ENCODE assay signal across 11 cellular contexts in the genomic region with DNA sequence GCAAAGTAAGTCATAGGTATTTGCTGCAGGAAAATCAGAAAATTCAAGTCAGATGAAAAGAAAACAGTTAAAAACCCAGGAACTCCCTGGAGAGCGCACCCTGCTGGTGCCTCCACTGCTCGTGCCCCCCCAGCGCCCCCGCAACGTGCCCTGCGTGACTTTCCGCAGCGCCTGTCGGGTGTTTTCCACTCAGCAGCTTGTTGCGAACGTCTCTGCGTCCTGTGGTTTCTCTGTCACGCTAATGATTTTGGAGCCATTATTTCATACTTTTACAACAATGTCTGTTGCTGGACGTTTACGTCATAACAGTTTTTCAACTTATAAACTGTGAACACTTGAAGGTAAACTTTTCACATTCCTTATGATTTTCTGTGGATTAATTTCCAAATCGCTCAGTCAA. TPM values are rescaled to one million over a fixed set of nuclear protein-coding genes. Genes with fewer than 3 reads are reported as not detected.
DNase-seq lines count a peak whose midpoint lies in the region; ATAC-seq, FAIRE-seq and TF ChIP-seq lines count a peak whose summit lies in the region.
"Had no signal": no experiment of that assay in that cellular context is flagged by ENCODE, and none has a peak within 500 bp of the region (broad histone marks: within the 10 kb centered on the region; RNA-seq: fewer than 3 reads in every experiment).

No MANE protein-coding gene starts in this region.

- H3K36me3 ChIP-seq in K562 (ENCODE audit: control insufficient read depth, insufficient read depth, low read length): peaks cover 13% of the 10 kb centered on the region; the same call in 1 of the 3 replicates

- no peak overlapping the region for H2AFZ ChIP-seq in K562 (ENCODE audit: low read depth, low read length)

- no peak overlapping the region for H3K4me3 ChIP-seq in K562

- no peak for FAIRE-seq in K562 (lab: Jason Lieb, UNC)
- FAIRE-seq: endothelial cell of umbilical vein had no signal

- POLR2A ChIA-PET in activated CD4-positive, alpha-beta memory T cell treated with anti-CD3 and anti-CD28 coated beads for 36 hours (lab: Charles Lee): no interaction called here
- POLR2A ChIA-PET in activated CD4-positive, alpha-beta memory T cell treated with anti-CD3 and anti-CD28 coated beads, Interleukin-2, amount 10 ng/mL, durations not matched to agents 7 days and 5 days (lab: Charles Lee): no interaction called here
- POLR2A ChIA-PET in K562 (lab: Yijun Ruan, JAX): no interaction called here

- H3K4me3 Mint-ChIP-seq in activated CD4-positive, alpha-beta memory T cell treated with anti-CD3 and anti-CD28 coated beads for 36 hours: no peak overlapping the region
- H3K4me3 Mint-ChIP-seq in activated CD4-positive, alpha-beta memory T cell treated with anti-CD3 and anti-CD28 coated beads, Interleukin-2, amount 10 ng/mL, durations not matched to agents 7 days and 5 days: no peak overlapping the region
- H3K4me3 Mint-ChIP-seq in osteocyte (ENCODE audit: unreplicated experiment): no peak overlapping the region

- no peaks in the 10 kb centered on the region for H3K9me3 Mint-ChIP-seq in activated CD4-positive, alpha-beta memory T cell treated with anti-CD3 and anti-CD28 coated beads for 36 hours
- no peaks in the 10 kb centered on the region for H3K9me3 Mint-ChIP-seq in activated CD4-positive, alpha-beta memory T cell treated with anti-CD3 and anti-CD28 coated beads, Interleukin-2, amount 10 ng/mL, durations not matched to agents 7 days and 5 days
- H3K9me3 Mint-ChIP-seq in osteocyte (ENCODE audit: unreplicated experiment): no peaks in the 10 kb centered on the region

- H3K27ac Mint-ChIP-seq in activated CD4-positive, alpha-beta memory T cell treated with anti-CD3 and anti-CD28 coated beads for 36 hours: no peak overlapping the region
- no peak overlapping the region for H3K27ac Mint-ChIP-seq in activated CD4-positive, alpha-beta memory T cell treated with anti-CD3 and anti-CD28 coated beads, Interleukin-2, amount 10 ng/mL, durations not matched to agents 7 days and 5 days
- no peak overlapping the region for H3K27ac Mint-ChIP-seq in osteocyte (ENCODE audit: unreplicated experiment)

- 61% methylated on average over 15 of the region's 16 CpGs for WGBS in K562 (ENCODE audit: insufficient coverage, low coverage, missing lambda C conversion rate)

- H3K9me1 ChIP-seq in K562 (ENCODE audit: control insufficient read depth, insufficient read depth, low read length): no peaks in the 10 kb centered on the region

- intact Hi-C loops in activated CD4-positive, alpha-beta memory T cell treated with anti-CD3 and anti-CD28 coated beads for 36 hours (cut with micrococcal nuclease): no loop called here
- intact Hi-C loops in K562 (cut with micrococcal nuclease): no loop called here

- CTCF ChIA-PET in activated CD4-positive, alpha-beta memory T cell treated with anti-CD3 and anti-CD28 coated beads for 36 hours (lab: Charles Lee): no interaction called here
- CTCF ChIA-PET in activated CD4-positive, alpha-beta memory T cell treated with anti-CD3 and anti-CD28 coated beads, Interleukin-2, amount 10 ng/mL, durations not matched to agents 7 days and 5 days (lab: Charles Lee): no interaction called here
- CTCF ChIA-PET in K562 (lab: Yijun Ruan, JAX; ENCODE audit: low intra/inter-chr PET ratio): no interaction called here

- BruUV-seq in K562 (replicated peaks; lab: Mats Ljungman, UMichigan): no TSS peak

- peak; percentile 37 for DNase-seq in activated CD4-positive, alpha-beta memory T cell treated with anti-CD3 and anti-CD28 coated beads for 36 hours
- DNase-seq in activated CD4-positive, alpha-beta memory T cell treated with anti-CD3 and anti-CD28 coated beads, Interleukin-2, amount 10 ng/mL, durations not matched to agents 7 days and 5 days: no peak
- no peak for DNase-seq in K562 (ENCODE audit: extremely low read depth in 1 of 4, low spot score in 3 of 4)
- DNase-seq in osteocyte (ENCODE audit: extremely low spot score, unreplicated experiment): no peak
- DNase-seq in cortex of kidney (lab: John Stamatoyannopoulos, UW): no peak
- DNase-seq in middle frontal gyrus (ENCODE audit: extremely low spot score, low spot score): no peak
- DNase-seq: ACHN; stimulated activated CD4-positive, alpha-beta T cell treated with anti-CD3 and anti-CD28 coated beads, Interleukin-12 subunit alpha, Interleukin-12 subunit beta, amount 100 ng/mL, for 4 hours had no signal

- H4K20me1 ChIP-seq in K562 (replicated peaks; ENCODE audit: control insufficient read depth, insufficient read depth, low read length): 0 out of 2 replicates have a peak, but pooled peaks cover 3% of the 10 kb centered on the region

- ATAC-seq in K562 (no peak), HG03039 (IDR thresholded peaks at IDR 0.05; ENCODE audit: unreplicated experiment) (no peak)

- TF ChIP-seq CTCF in LNCAP (IDR thresholded peaks at IDR 0.05): peak; percentile 26; the same call in 1 of the 2 replicates
- TF ChIP-seq CTCF in K562 (IDR thresholded peaks at IDR 0.05 in 2 of 3, conservative IDR thresholded peaks at IDR 0.05 in 1 of 3; ENCODE audit: insufficient read depth in 2 of 3, low read depth in 1 of 3, low read length in 3 of 3): peak; percentile 29 to 44 (median 31); a peak in 3 of 6 replicates
- peak; percentile 20 for TF ChIP-seq CTCF in osteocyte (IDR thresholded peaks at IDR 0.05)

- TF ChIP-seq EP300 in K562 (IDR thresholded peaks at IDR 0.05; ENCODE audit: low read length): no peak

- peaks cover 34% of the 10 kb centered on the region for H3K4me1 Mint-ChIP-seq in activated CD4-positive, alpha-beta memory T cell treated with anti-CD3 and anti-CD28 coated beads for 36 hours (ENCODE audit: low read depth)
- H3K4me1 Mint-ChIP-seq in activated CD4-positive, alpha-beta memory T cell treated with anti-CD3 and anti-CD28 coated beads, Interleukin-2, amount 10 ng/mL, durations not matched to agents 7 days and 5 days: peaks cover 50% of the 10 kb centered on the region
- peaks cover 9% of the 10 kb centered on the region for H3K4me1 Mint-ChIP-seq in osteocyte (ENCODE audit: unreplicated experiment)

- no peak for TF ChIP-seq RAD21 in K562 (CRISPR knock-in tag; conservative IDR thresholded peaks at IDR 0.05 in 1 of 2, IDR thresholded peaks at IDR 0.05 in 1 of 2)

- H3K36me3 Mint-ChIP-seq in activated CD4-positive, alpha-beta memory T cell treated with anti-CD3 and anti-CD28 coated beads for 36 hours: peaks cover 13% of the 10 kb centered on the region
- peaks cover 23% of the 10 kb centered on the region for H3K36me3 Mint-ChIP-seq in activated CD4-positive, alpha-beta memory T cell treated with anti-CD3 and anti-CD28 coated beads, Interleukin-2, amount 10 ng/mL, durations not matched to agents 7 days and 5 days (ENCODE audit: low read depth)
- H3K36me3 Mint-ChIP-seq in osteocyte (ENCODE audit: unreplicated experiment): peaks cover 6% of the 10 kb centered on the region

- no peak overlapping the region for H3K27ac ChIP-seq in K562 (ENCODE audit: extremely low read depth, low read depth, low read length)

- no peak overlapping the region for H3K4me2 ChIP-seq in K562 (ENCODE audit: insufficient read depth, low read length)

- H3K9me3 ChIP-seq in K562 (replicated peaks; ENCODE audit: control insufficient read depth, insufficient read depth, low read depth, low read length): no peaks in the 10 kb centered on the region

- TF ChIP-seq POLR2A in K562 (conservative IDR thresholded peaks at IDR 0.05): no peak

- no peaks in the 10 kb centered on the region for H3K27me3 Mint-ChIP-seq in activated CD4-positive, alpha-beta memory T cell treated with anti-CD3 and anti-CD28 coated beads for 36 hours
- H3K27me3 Mint-ChIP-seq in activated CD4-positive, alpha-beta memory T cell treated with anti-CD3 and anti-CD28 coated beads, Interleukin-2, amount 10 ng/mL, durations not matched to agents 7 days and 5 days: no peaks in the 10 kb centered on the region
- no peaks in the 10 kb centered on the region for H3K27me3 Mint-ChIP-seq in osteocyte (ENCODE audit: unreplicated experiment)

- H3K4me1 ChIP-seq in K562 (replicated peaks in 1 of 2; ENCODE audit: control insufficient read depth in 2 of 2, insufficient read depth in 2 of 2, low read length in 2 of 2): peaks cover 4 to 25% of the 10 kb centered on the region in 2 experiments; a peak in 4 of 5 replicates

- no peaks in the 10 kb centered on the region for H3K27me3 ChIP-seq in K562 (ENCODE audit: control insufficient read depth in 2 of 2, insufficient read depth in 2 of 2, low read length in 2 of 2)

- in situ Hi-C loops in K562 (cut with MboI): loop anchor here (5.0 kb wide), 1 partner anchor 156 kb away; no protein-coding TSS in a partner anchor

- H3K79me2 ChIP-seq in K562 (ENCODE audit: control insufficient read depth, insufficient read depth, low read length): no peaks in the 10 kb centered on the region; the same call in 2 of the 3 replicates

- H3K9ac ChIP-seq in K562 (ENCODE audit: insufficient read depth in 1 of 2, low read depth in 2 of 2, low read length in 2 of 2): no peak overlapping the region

RNA-seq across cellular contexts. Expression of a gene that starts 5.0 kb away (rescaled TPM):
- 10 to 100 TPM; 29.8 to 30.7 TPM for total RNA-seq in activated CD4-positive, alpha-beta memory T cell treated with anti-CD3 and anti-CD28 coated beads for 36 hours
- total RNA-seq in activated CD4-positive, alpha-beta memory T cell treated with anti-CD3 and anti-CD28 coated beads, Interleukin-2, amount 10 ng/mL, durations not matched to agents 7 days and 5 days: 10 to 100 TPM; 50.0 to 51.2 TPM
- 25.0 and 46.1 TPM in 2 replicates for total RNA-seq in K562 (2011; cell fraction: chromatin; rRNA removed; ENCODE audit: low replicate concordance)
- 45.8 and 49.4 TPM in 2 replicates for total RNA-seq in K562 (2011; cell fraction: nucleolus; rRNA removed)
- total RNA-seq in K562 (2011; cell fraction: nucleoplasm; rRNA removed): 32.0 and 37.3 TPM in 2 replicates
- 25.3 and 33.2 TPM in 2 replicates for total RNA-seq in K562 (2014; rRNA removed)
- total RNA-seq in K562 (2014; rRNA removed; fragmentation: Illumina TruSeq; extraction: Trizol): 4.9 and 6.3 TPM in 2 replicates
- total RNA-seq in K562 (2015; rRNA removed; fragmentation: Illumina TruSeq; extraction: Trizol): 10.1 and 10.7 TPM in 2 replicates
- total RNA-seq in K562 (2021): 19.5 and 19.8 TPM in 2 replicates
- polyA plus RNA-seq in K562 (2011; rRNA removed): 8.8 and 12.4 TPM in 2 replicates
- 12.4 and 16.3 TPM in 2 replicates for polyA plus RNA-seq in K562 (2011; cell fraction: cytosol; rRNA removed)
- 34.7 and 37.7 TPM in 2 replicates for polyA plus RNA-seq in K562 (2011; cell fraction: nucleus; rRNA removed)
- 18.1 and 28.6 TPM in 2 replicates for polyA plus RNA-seq in K562 (2012)
- polyA plus RNA-seq in K562 (2014; fragmentation: Illumina TruSeq; extraction: Trizol): 6.3 and 9.3 TPM in 2 replicates
- polyA plus RNA-seq in K562 (2014; fragmentation: Nextera tagmentation; extraction: Ambion mirVana): 1 to 10 TPM in 1 of 2 experiments, under 1 TPM in 1; 0.96 to 1.5 TPM
- 19.9 and 22.4 TPM in 2 replicates for polyA plus RNA-seq in K562 (2014; rRNA removed)
- polyA minus RNA-seq in K562 (2011; rRNA and poly(A)+ RNA removed): 2.1 and 2.4 TPM in 2 replicates
- 5.1 and 6.0 TPM in 2 replicates for polyA minus RNA-seq in K562 (2011; cell fraction: cytosol; rRNA and poly(A)+ RNA removed)
- polyA minus RNA-seq in K562 (2011; cell fraction: nucleus; rRNA and poly(A)+ RNA removed): 5.1 and 5.8 TPM in 2 replicates
- 54.9 and 55.5 TPM in 2 replicates for total RNA-seq in osteocyte

RNA-seq across cellular contexts. Expression of a gene that starts 5.2 kb away (rescaled TPM):
- total RNA-seq in activated CD4-positive, alpha-beta memory T cell treated with anti-CD3 and anti-CD28 coated beads for 36 hours: 10 to 100 TPM; 12.4 to 13.8 TPM
- total RNA-seq in activated CD4-positive, alpha-beta memory T cell treated with anti-CD3 and anti-CD28 coated beads, Interleukin-2, amount 10 ng/mL, durations not matched to agents 7 days and 5 days: 10 to 100 TPM; 14.7 to 20.6 TPM
- 6.2 and 18.5 TPM in 2 replicates for total RNA-seq in K562 (2011; cell fraction: chromatin; rRNA removed; ENCODE audit: low replicate concordance)
- total RNA-seq in K562 (2011; cell fraction: nucleolus; rRNA removed): 20.3 and 21.8 TPM in 2 replicates
- 13.6 and 15.7 TPM in 2 replicates for total RNA-seq in K562 (2011; cell fraction: nucleoplasm; rRNA removed)
- total RNA-seq in K562 (2014; rRNA removed) (3.4 and 5.8 TPM in 2 replicates), K562 (2014; rRNA removed; fragmentation: Illumina TruSeq; extraction: Trizol) (0.83 and 2.0 TPM in 2 replicates), K562 (2015; rRNA removed; fragmentation: Illumina TruSeq; extraction: Trizol) (3.7 and 3.8 TPM in 2 replicates), K562 (2021) (8.5 and 11.0 TPM in 2 replicates), osteocyte (27.1 and 27.9 TPM in 2 replicates)
- polyA plus RNA-seq in K562 (2011; rRNA removed) (2.6 and 3.9 TPM in 2 replicates), K562 (2014; fragmentation: Illumina TruSeq; extraction: Trizol) (4.0 and 7.3 TPM in 2 replicates), K562 (2014; fragmentation: Nextera tagmentation; extraction: Ambion mirVana) (under 1 TPM; 0.20 to 0.62 TPM), K562 (2014; rRNA removed) (4.9 and 5.8 TPM in 2 replicates)
- polyA plus RNA-seq in K562 (2011; cell fraction: cytosol; rRNA removed): 2.9 and 4.5 TPM in 2 replicates
- 14.0 and 20.4 TPM in 2 replicates for polyA plus RNA-seq in K562 (2011; cell fraction: nucleus; rRNA removed)
- polyA plus RNA-seq in K562 (2012): 8.3 and 9.5 TPM in 2 replicates
- 2.2 and 3.7 TPM in 2 replicates for polyA minus RNA-seq in K562 (2011; rRNA and poly(A)+ RNA removed)
- polyA minus RNA-seq in K562 (2011; cell fraction: cytosol; rRNA and poly(A)+ RNA removed): 3.6 and 3.7 TPM in 2 replicates
- polyA minus RNA-seq in K562 (2011; cell fraction: nucleus; rRNA and poly(A)+ RNA removed): 1.4 and 2.8 TPM in 2 replicates

RNA-seq across cellular contexts. Expression of a gene that starts 37.1 kb away (rescaled TPM):
- total RNA-seq in activated CD4-positive, alpha-beta memory T cell treated with anti-CD3 and anti-CD28 coated beads for 36 hours: 100 to 1,000 TPM; 222 to 231 TPM
- total RNA-seq in activated CD4-positive, alpha-beta memory T cell treated with anti-CD3 and anti-CD28 coated beads, Interleukin-2, amount 10 ng/mL, durations not matched to agents 7 days and 5 days: 10 to 100 TPM; 60.1 to 62.3 TPM
- 8.4 and 19.1 TPM in 2 replicates for total RNA-seq in K562 (2011; cell fraction: chromatin; rRNA removed; ENCODE audit: low replicate concordance)
- total RNA-seq in K562 (2011; cell fraction: nucleolus; rRNA removed): 31.2 and 35.0 TPM in 2 replicates
- 9.8 and 13.2 TPM in 2 replicates for total RNA-seq in K562 (2011; cell fraction: nucleoplasm; rRNA removed)
- total RNA-seq in K562 (2014; rRNA removed): 37.0 and 41.1 TPM in 2 replicates
- total RNA-seq in K562 (2014; rRNA removed; fragmentation: Illumina TruSeq; extraction: Trizol): 4.2 and 4.3 TPM in 2 replicates
- 11.9 and 13.8 TPM in 2 replicates for total RNA-seq in K562 (2015; rRNA removed; fragmentation: Illumina TruSeq; extraction: Trizol)
- total RNA-seq in K562 (2021): 40.5 and 41.3 TPM in 2 replicates
- 5.3 and 8.0 TPM in 2 replicates for polyA plus RNA-seq in K562 (2011; rRNA removed)
- polyA plus RNA-seq in K562 (2011; cell fraction: cytosol; rRNA removed): 13.4 and 28.9 TPM in 2 replicates
- 36.6 and 49.9 TPM in 2 replicates for polyA plus RNA-seq in K562 (2011; cell fraction: nucleus; rRNA removed)
- polyA plus RNA-seq in K562 (2012): 18.0 and 35.9 TPM in 2 replicates
- polyA plus RNA-seq in K562 (2014; fragmentation: Illumina TruSeq; extraction: Trizol): 4.4 and 11.4 TPM in 2 replicates
- under 1 TPM; 0.24 to 0.57 TPM for polyA plus RNA-seq in K562 (2014; fragmentation: Nextera tagmentation; extraction: Ambion mirVana)
- 34.1 and 35.4 TPM in 2 replicates for polyA plus RNA-seq in K562 (2014; rRNA removed)
- polyA minus RNA-seq in K562 (2011; rRNA and poly(A)+ RNA removed): 0.99 and 1.4 TPM in 2 replicates
- polyA minus RNA-seq in K562 (2011; cell fraction: cytosol; rRNA and poly(A)+ RNA removed): 7.1 and 7.7 TPM in 2 replicates
- polyA minus RNA-seq in K562 (2011; cell fraction: nucleus; rRNA and poly(A)+ RNA removed): 10.2 and 10.6 TPM in 2 replicates
- 18.6 TPM in 2 replicates for total RNA-seq in osteocyte
